ENCODE assay signal across 23 cellular contexts in genomic region chr15:39456582-39457330, GRCh38.
"Had no signal": no experiment of that assay in that cellular context is flagged by ENCODE, and none has a peak within 500 bp of the region (broad histone marks: within the 10 kb centered on the region; RNA-seq: fewer than 3 reads in every experiment).

No MANE protein-coding gene starts in this region.

- FAIRE-seq: colon, kidney, urothelium cell line had no signal

- H3K4me3 Mint-ChIP-seq: memory B cell; naive B cell; nephron progenitor cell; stimulated activated memory B cell treated with anti-CD40 and anti-IgM and Interleukin-4, amounts not matched to agents 10 μg/mL and 1 μg/mL and 100 μg/mL, for 72 hours; stimulated activated naive CD8-positive, alpha-beta T cell treated with anti-CD3 and anti-CD28 coated beads, Interleukin-15, Interleukin-2, amounts not matched to agents 100 ng/mL and 50 ng/mL, for 24 hours had no signal

- H3K9me3 ChIP-seq: gastrocnemius medialis, ovary, thoracic aorta, tibial nerve, upper lobe of left lung had no signal

- H3K27me3 Mint-ChIP-seq: memory B cell; naive B cell; stimulated activated memory B cell treated with anti-CD40 and anti-IgM and Interleukin-4, amounts not matched to agents 10 μg/mL and 1 μg/mL and 100 μg/mL, for 72 hours; stimulated activated naive CD8-positive, alpha-beta T cell treated with anti-CD3 and anti-CD28 coated beads, Interleukin-15, Interleukin-2, amounts not matched to agents 100 ng/mL and 50 ng/mL, for 24 hours had no signal

- H3K4me1 Mint-ChIP-seq: memory B cell; naive B cell; stimulated activated memory B cell treated with anti-CD40 and anti-IgM and Interleukin-4, amounts not matched to agents 10 μg/mL and 1 μg/mL and 100 μg/mL, for 72 hours had no signal

- ATAC-seq: gastrocnemius medialis; left lobe of liver; sciatic nerve; stimulated activated memory B cell treated with anti-CD40 and anti-IgM and Interleukin-4, amounts not matched to agents 10 μg/mL and 1 μg/mL and 100 μg/mL, for 72 hours had no signal

- H3K27ac ChIP-seq: dorsolateral prefrontal cortex, gastrocnemius medialis, ovary, thoracic aorta, tibial nerve, upper lobe of left lung had no signal

- DNase-seq: dorsolateral prefrontal cortex; effector CD4-positive, alpha-beta T cell; foreskin fibroblast; gastrocnemius medialis; head of caudate nucleus; kidney; naive B cell; nephron progenitor cell; nucleus accumbens; ovary; stimulated activated CD4-positive, alpha-beta T cell treated with anti-CD3 and anti-CD28 coated beads, Interleukin-2, amount 100 ng/mL, for 24 hours; stimulated activated CD4-positive, alpha-beta T cell treated with anti-CD3 and anti-CD28 coated beads, Interleukin-4, amount 100 ng/mL, for 24 hours; upper lobe of left lung had no signal

- H3K27me3 ChIP-seq: dorsolateral prefrontal cortex, gastrocnemius medialis, ovary, tibial nerve, upper lobe of left lung had no signal

- H3K27ac Mint-ChIP-seq: memory B cell; naive B cell; nephron progenitor cell; stimulated activated memory B cell treated with anti-CD40 and anti-IgM and Interleukin-4, amounts not matched to agents 10 μg/mL and 1 μg/mL and 100 μg/mL, for 72 hours; stimulated activated naive CD8-positive, alpha-beta T cell treated with anti-CD3 and anti-CD28 coated beads, Interleukin-15, Interleukin-2, amounts not matched to agents 100 ng/mL and 50 ng/mL, for 24 hours had no signal

- H3K4me3 ChIP-seq: dorsolateral prefrontal cortex, gastrocnemius medialis, lung, ovary, thoracic aorta, tibial nerve, upper lobe of left lung had no signal

- H3K9me3 Mint-ChIP-seq: memory B cell; nephron progenitor cell; stimulated activated memory B cell treated with anti-CD40 and anti-IgM and Interleukin-4, amounts not matched to agents 10 μg/mL and 1 μg/mL and 100 μg/mL, for 72 hours; stimulated activated naive CD8-positive, alpha-beta T cell treated with anti-CD3 and anti-CD28 coated beads, Interleukin-15, Interleukin-2, amounts not matched to agents 100 ng/mL and 50 ng/mL, for 24 hours had no signal

- H3K36me3 Mint-ChIP-seq: memory B cell; naive B cell; stimulated activated memory B cell treated with anti-CD40 and anti-IgM and Interleukin-4, amounts not matched to agents 10 μg/mL and 1 μg/mL and 100 μg/mL, for 72 hours had no signal

- H3K36me3 ChIP-seq: gastrocnemius medialis, ovary, thoracic aorta, tibial nerve, upper lobe of left lung had no signal
